ENCODE assay signal across 9 cellular contexts in the genomic region with DNA sequence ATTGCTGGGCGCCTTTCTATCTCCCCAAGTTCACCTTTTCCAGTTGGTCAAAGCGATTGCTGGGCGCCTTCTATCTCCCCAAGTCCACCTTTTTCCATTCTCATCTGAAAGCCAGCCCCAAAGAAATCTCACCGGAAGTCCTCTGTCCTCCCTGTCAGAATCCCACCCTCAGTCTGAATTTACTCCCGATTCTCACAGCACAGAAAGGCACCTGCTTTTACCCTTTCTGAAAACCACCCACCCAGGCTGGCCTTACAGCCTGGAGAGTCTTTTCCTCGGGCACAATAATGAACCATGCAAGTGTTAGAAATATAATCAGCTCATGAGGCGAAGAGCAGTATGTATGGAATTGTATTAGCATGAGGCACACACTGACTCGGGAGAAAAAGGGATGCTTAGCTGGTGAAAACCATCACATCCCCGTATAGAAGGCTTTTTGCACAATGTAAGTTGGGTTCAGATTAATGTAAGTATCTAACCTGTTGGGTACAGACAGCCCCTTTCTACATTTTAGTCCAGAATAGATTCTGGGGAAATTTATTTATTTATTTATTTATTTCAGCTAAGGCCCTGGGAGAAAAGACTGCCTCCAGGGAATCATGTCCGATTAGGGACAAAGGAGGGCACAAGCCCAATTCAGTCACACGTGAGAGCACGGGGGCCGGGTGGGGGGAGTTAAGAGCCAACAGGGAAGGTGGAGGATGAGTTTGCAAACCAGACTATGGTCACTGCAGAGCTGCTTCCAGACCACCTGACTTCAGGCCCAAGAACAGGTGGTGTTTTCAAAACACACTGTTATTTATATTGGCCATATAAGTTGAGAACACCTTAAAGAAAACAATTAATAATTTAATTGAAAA. TPM values are rescaled to one million over a fixed set of nuclear protein-coding genes. Genes with fewer than 3 reads are reported as not detected.
DNase-seq lines count a peak whose midpoint lies in the region; ATAC-seq and TF ChIP-seq lines count a peak whose summit lies in the region.
"Had no signal": no experiment of that assay in that cellular context is flagged by ENCODE, and none has a peak within 500 bp of the region (broad histone marks: within the 10 kb centered on the region; RNA-seq: fewer than 3 reads in every experiment).

No MANE protein-coding gene starts in this region.

- peaks cover 6 to 11% (median 7%) of the 10 kb centered on the region in 3 donors for H3K27me3 Mint-ChIP-seq in immature natural killer cell (ENCODE audit: low read depth in 3 of 3)

- peak overlapping the region in 2 of 6 donors; percentile 53 to 65 for H3K27ac Mint-ChIP-seq in immature natural killer cell

- peak overlapping the region; percentile 92 for H3K27ac ChIP-seq in HEK293 (ENCODE audit: extremely low read depth, low read depth, low read length)
- peak overlapping the region; percentile 98 for H3K27ac ChIP-seq in skeletal muscle tissue (ENCODE audit: low read depth, low read length)

- DNase-seq in immature natural killer cell (no peak), DMS 273 treated with DMSO at 0.1 percent for 48 hours (lab: John Stamatoyannopoulos, UW) (no peak), NCI-H146 (lab: John Stamatoyannopoulos, UW) (no peak), NCI-H748 treated with DMSO at 0.1 percent for 48 hours (lab: John Stamatoyannopoulos, UW) (no peak)
- DNase-seq: activated CD4-positive, CD25-positive, alpha-beta regulatory T cell had no signal

- peaks cover 49% of the 10 kb centered on the region for H3K4me1 ChIP-seq in HEK293 (ENCODE audit: control insufficient read depth, insufficient read depth, low read length)
- peaks cover 63 to 73% (median 67%) of the 10 kb centered on the region in 3 donors for H3K4me1 ChIP-seq in skeletal muscle tissue (ENCODE audit: control insufficient read depth in 3 of 3, insufficient read depth in 3 of 3, low read length in 3 of 3)

- POLR2A ChIA-PET in HEK293 (lab: Yijun Ruan, JAX), result interaction anchor here (0.5 kb wide), 1 partner anchor 27 kb away, joined by 4 read pairs; no protein-coding TSS in a partner anchor

- H3K36me3 ChIP-seq in HEK293 (ENCODE audit: control insufficient read depth in 2 of 2, insufficient read depth in 1 of 2, low read length in 2 of 2) (no peaks in the 10 kb centered on the region), skeletal muscle tissue (ENCODE audit: control insufficient read depth in 3 of 3, insufficient read depth in 3 of 3, low read length in 3 of 3) (no peaks in the 10 kb centered on the region)

- H3K9me3 ChIP-seq in HEK293 (ENCODE audit: control insufficient read depth, insufficient read depth, low read depth, low read length) (no peaks in the 10 kb centered on the region), skeletal muscle tissue (ENCODE audit: control insufficient read depth in 3 of 3, low read length in 3 of 3) (no peaks in the 10 kb centered on the region)

- no peaks in the 10 kb centered on the region for H3K9me3 Mint-ChIP-seq in immature natural killer cell

- peaks cover 16 to 27% of the 10 kb centered on the region in 2 donors for H3K4me1 Mint-ChIP-seq in immature natural killer cell

- CTCF ChIA-PET in HEK293 (lab: Yijun Ruan, JAX), result interaction anchor here (0.6 to 1.7 kb wide), 7 partner anchors 49 to 1058 kb away, joined by 3 to 10 read pairs (median 4); no protein-coding TSS in a partner anchor

- peak overlapping the region; percentile 47 to 77 (median 73) for H3K4me3 Mint-ChIP-seq in immature natural killer cell

- no peak overlapping the region; the same call in 1 of the 2 replicates for H3K4me3 ChIP-seq in HEK293 (ENCODE audit: low read depth, low read length)
- peak overlapping the region; percentile 79 for H3K4me3 ChIP-seq in WI38 (ENCODE audit: low read depth, low read length)
- peak overlapping the region; percentile 74 to 83 (median 82) for H3K4me3 ChIP-seq in skeletal muscle tissue (ENCODE audit: low read length in 3 of 3)

- no peaks in the 10 kb centered on the region for H3K36me3 Mint-ChIP-seq in immature natural killer cell

- no peaks in the 10 kb centered on the region for H3K27me3 ChIP-seq in skeletal muscle tissue (ENCODE audit: control insufficient read depth in 3 of 3, insufficient read depth in 3 of 3, low read length in 3 of 3)

- H3K9ac ChIP-seq in skeletal muscle tissue (ENCODE audit: low read depth in 1 of 3, low read length in 3 of 3), result peak overlapping the region; percentile 79 to 89 (median 85)

- no peak for ATAC-seq in HG02763 (IDR thresholded peaks at IDR 0.05; ENCODE audit: unreplicated experiment)

- TF ChIP-seq CTCF in HEK293 (tag by site-specific recombination; IDR thresholded peaks at IDR 0.05) (no peak), WI38 (IDR thresholded peaks at IDR 0.05; ENCODE audit: low read depth, low read length) (no peak)

TF ChIP-seq in HEK293, 187 proteins besides CTCF, POLR2A, EP300 and RAD21:
- TF ChIP-seq ZBTB17 (tag by site-specific recombination; IDR thresholded peaks at IDR 0.05), result 0 out of 2 replicates have a peak, but pooled peaks have one; percentile 2
- TF ChIP-seq, protein P1, sequence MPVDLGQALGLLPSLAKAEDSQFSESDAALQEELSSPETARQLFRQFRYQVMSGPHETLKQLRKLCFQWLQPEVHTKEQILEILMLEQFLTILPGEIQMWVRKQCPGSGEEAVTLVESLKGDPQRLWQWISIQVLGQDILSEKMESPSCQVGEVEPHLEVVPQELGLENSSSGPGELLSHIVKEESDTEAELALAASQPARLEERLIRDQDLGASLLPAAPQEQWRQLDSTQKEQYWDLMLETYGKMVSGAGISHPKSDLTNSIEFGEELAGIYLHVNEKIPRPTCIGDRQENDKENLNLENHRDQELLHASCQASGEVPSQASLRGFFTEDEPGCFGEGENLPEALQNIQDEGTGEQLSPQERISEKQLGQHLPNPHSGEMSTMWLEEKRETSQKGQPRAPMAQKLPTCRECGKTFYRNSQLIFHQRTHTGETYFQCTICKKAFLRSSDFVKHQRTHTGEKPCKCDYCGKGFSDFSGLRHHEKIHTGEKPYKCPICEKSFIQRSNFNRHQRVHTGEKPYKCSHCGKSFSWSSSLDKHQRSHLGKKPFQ (tag by site-specific recombination; IDR thresholded peaks at IDR 0.05), result 0 out of 2 replicates have a peak, but pooled peaks have one; percentile 30
- no peak for TF ChIP-seq ZNF544 (tag by site-specific recombination; IDR thresholded peaks at IDR 0.05)

RNA-seq across cellular contexts. Expression of a gene that starts 1.4 kb away (rescaled TPM):
- polyA plus RNA-seq in immature natural killer cell, result 1 to 10 TPM in 2 of 3 donors, under 1 TPM in 1; 0.05 to 1.4 (median 1.0) TPM
- total RNA-seq in skeletal muscle tissue, result 8.9 TPM
